Comparison of ENCODE assay signal across 14 cellular contexts in genomic region chr6:31138982-31139381, GRCh38. TPM values are rescaled to one million over a fixed set of nuclear protein-coding genes. Genes with fewer than 3 reads are reported as not detected.
A peak's percentile ranks its signal among the peaks of the same experiment; 100 is the strongest.
DNase-seq lines count a peak whose midpoint lies in the region; ATAC-seq and TF ChIP-seq lines count a peak whose summit lies in the region.
"Had no signal": no experiment of that assay in that cellular context is flagged by ENCODE, and none has a peak within 500 bp of the region (broad histone marks: within the 10 kb centered on the region; RNA-seq: fewer than 3 reads in every experiment).

Gene PSORS1C2 (minus strand): TSS chr6:31139066. CDS start chr6:31139026, 40 bp downstream.

- no peak for TF ChIP-seq CTCF in natural killer cell (IDR thresholded peaks at IDR 0.05)

- no peak for DNase-seq in natural killer cell treated with Interleukin-12 subunit alpha and Interleukin-12 subunit beta and Interleukin-15 and Interleukin-18, amount 100 ng/mL, for 72 hours (ENCODE audit: low spot score)
- DNase-seq in natural killer cell: no peak
- no peak for DNase-seq in activated naive CD8-positive, alpha-beta T cell treated with anti-CD3 and anti-CD28 coated beads, Interleukin-2, amount 10 ng/mL, durations not matched to agents 7 days and 5 days
- no peak for DNase-seq in sciatic nerve (ENCODE audit: low spot score)
- DNase-seq in iPS-NIHi11 (ENCODE audit: low spot score): no peak
- DNase-seq: activated B cell treated with CpG ODN at 0.5 μM for 24 hours, colonic mucosa, NCI-H2171, substantia nigra had no signal

- H3K36me3 Mint-ChIP-seq in natural killer cell treated with Interleukin-12 subunit alpha and Interleukin-12 subunit beta and Interleukin-15 and Interleukin-18, amount 100 ng/mL, for 72 hours: no peaks in the 10 kb centered on the region
- H3K36me3 Mint-ChIP-seq in natural killer cell: no peaks in the 10 kb centered on the region
- H3K36me3 Mint-ChIP-seq in activated naive CD8-positive, alpha-beta T cell treated with anti-CD3 and anti-CD28 coated beads, Interleukin-2, amount 10 ng/mL, durations not matched to agents 7 days and 5 days: peaks cover 4% of the 10 kb centered on the region

- peaks cover 5 to 6% of the 10 kb centered on the region in 2 donors for H3K4me1 Mint-ChIP-seq in natural killer cell treated with Interleukin-12 subunit alpha and Interleukin-12 subunit beta and Interleukin-15 and Interleukin-18, amount 100 ng/mL, for 72 hours (ENCODE audit: low read depth in 2 of 2)
- peaks cover 5 to 6% of the 10 kb centered on the region in 2 donors for H3K4me1 Mint-ChIP-seq in natural killer cell
- H3K4me1 Mint-ChIP-seq in activated naive CD8-positive, alpha-beta T cell treated with anti-CD3 and anti-CD28 coated beads, Interleukin-2, amount 10 ng/mL, durations not matched to agents 7 days and 5 days: peaks cover 6% of the 10 kb centered on the region

- H3K9me3 ChIP-seq in iPS-20b (ENCODE audit: insufficient read depth, low read depth, low read length): no peaks in the 10 kb centered on the region
- H3K9me3 ChIP-seq: colonic mucosa had no signal

- ATAC-seq in natural killer cell treated with Interleukin-12 subunit alpha and Interleukin-12 subunit beta and Interleukin-15 and Interleukin-18, amount 100 ng/mL, for 72 hours: no peak
- ATAC-seq in natural killer cell (no peak), GM18519 (IDR thresholded peaks at IDR 0.05; ENCODE audit: low FRiP score, unreplicated experiment) (no peak), sciatic nerve (no peak), GM21786 (IDR thresholded peaks at IDR 0.05; ENCODE audit: unreplicated experiment) (no peak)
- no peak for ATAC-seq in activated naive CD8-positive, alpha-beta T cell treated with anti-CD3 and anti-CD28 coated beads, Interleukin-2, amount 10 ng/mL, durations not matched to agents 7 days and 5 days (ENCODE audit: low read depth)

- H3K36me3 ChIP-seq in iPS-20b (ENCODE audit: insufficient read depth, low read depth, low read length): peaks cover 14% of the 10 kb centered on the region; the same call in 1 of the 2 replicates
- H3K36me3 ChIP-seq: colonic mucosa had no signal

- POLR2A ChIA-PET in activated naive CD8-positive, alpha-beta T cell treated with anti-CD3 and anti-CD28 coated beads, Interleukin-2, amount 10 ng/mL, durations not matched to agents 7 days and 5 days (lab: Charles Lee): interaction anchor here (1.1 kb wide), 1 partner anchor 19 kb away, joined by 4 read pairs; the partner anchor contains the start of genes CCHCR1 and TCF19

- H3K4me3 Mint-ChIP-seq in natural killer cell treated with Interleukin-12 subunit alpha and Interleukin-12 subunit beta and Interleukin-15 and Interleukin-18, amount 100 ng/mL, for 72 hours: no peak within 1 kb of the TSS
- H3K4me3 Mint-ChIP-seq in natural killer cell: no peak within 1 kb of the TSS
- peak within 1 kb of the TSS; percentile 84 for H3K4me3 Mint-ChIP-seq in activated naive CD8-positive, alpha-beta T cell treated with anti-CD3 and anti-CD28 coated beads, Interleukin-2, amount 10 ng/mL, durations not matched to agents 7 days and 5 days

- H3K27me3 Mint-ChIP-seq in natural killer cell treated with Interleukin-12 subunit alpha and Interleukin-12 subunit beta and Interleukin-15 and Interleukin-18, amount 100 ng/mL, for 72 hours: peaks cover 0 to 4% of the 10 kb centered on the region in 2 donors
- H3K27me3 Mint-ChIP-seq in natural killer cell (ENCODE audit: low read depth in 2 of 2): peaks cover 0 to 3% of the 10 kb centered on the region in 2 donors
- H3K27me3 Mint-ChIP-seq in activated naive CD8-positive, alpha-beta T cell treated with anti-CD3 and anti-CD28 coated beads, Interleukin-2, amount 10 ng/mL, durations not matched to agents 7 days and 5 days: peaks cover 4% of the 10 kb centered on the region
- H3K27me3 Mint-ChIP-seq: activated B cell treated with CpG ODN at 0.5 μM for 24 hours had no signal

- H3K27ac Mint-ChIP-seq in natural killer cell treated with Interleukin-12 subunit alpha and Interleukin-12 subunit beta and Interleukin-15 and Interleukin-18, amount 100 ng/mL, for 72 hours: peak within 1 kb of the TSS; percentile 21 to 78
- no peak within 1 kb of the TSS for H3K27ac Mint-ChIP-seq in natural killer cell
- H3K27ac Mint-ChIP-seq in activated naive CD8-positive, alpha-beta T cell treated with anti-CD3 and anti-CD28 coated beads, Interleukin-2, amount 10 ng/mL, durations not matched to agents 7 days and 5 days: no peak within 1 kb of the TSS
- H3K27ac Mint-ChIP-seq: mesothelial cell of epicardium had no signal

- no peaks in the 10 kb centered on the region for H3K9me3 Mint-ChIP-seq in natural killer cell treated with Interleukin-12 subunit alpha and Interleukin-12 subunit beta and Interleukin-15 and Interleukin-18, amount 100 ng/mL, for 72 hours
- H3K9me3 Mint-ChIP-seq in natural killer cell: no peaks in the 10 kb centered on the region
- H3K9me3 Mint-ChIP-seq in activated naive CD8-positive, alpha-beta T cell treated with anti-CD3 and anti-CD28 coated beads, Interleukin-2, amount 10 ng/mL, durations not matched to agents 7 days and 5 days: no peaks in the 10 kb centered on the region
- H3K9me3 Mint-ChIP-seq: activated B cell treated with CpG ODN at 0.5 μM for 24 hours, mesothelial cell of epicardium had no signal

- no peak within 1 kb of the TSS for H3K9ac ChIP-seq in iPS-20b (ENCODE audit: low read depth, low read length)

- peak within 1 kb of the TSS; percentile 27; the same call in 1 of the 2 replicates for H3K4me3 ChIP-seq in iPS-20b (ENCODE audit: low read length)
- H3K4me3 ChIP-seq: colonic mucosa had no signal

- no peaks in the 10 kb centered on the region for H3K27me3 ChIP-seq in iPS-20b (ENCODE audit: insufficient read depth, low read length)
- H3K27me3 ChIP-seq: colonic mucosa had no signal

- peaks cover 27% of the 10 kb centered on the region; the same call in 1 of the 2 replicates for H3K4me1 ChIP-seq in iPS-20b (ENCODE audit: insufficient read depth, low read length)
- H3K4me1 ChIP-seq: colonic mucosa had no signal

- peak within 1 kb of the TSS; percentile 32 for H3K27ac ChIP-seq in iPS-20b (ENCODE audit: low read length)
- H3K27ac ChIP-seq: colonic mucosa had no signal

- intact Hi-C loops in natural killer cell (cut with micrococcal nuclease) (no loop called here), sciatic nerve (cut with DNase I) (loop anchor here (5.0 to 10.0 kb wide), 2 partner anchors 56 to 228 kb away; no protein-coding TSS in a partner anchor)

RNA-seq across cellular contexts. Expression of gene PSORS1C2, which starts in this region (rescaled TPM):
- not detected for total RNA-seq in natural killer cell treated with Interleukin-12 subunit alpha and Interleukin-12 subunit beta and Interleukin-15 and Interleukin-18, amount 100 ng/mL, for 72 hours
- total RNA-seq in natural killer cell (not detected), sciatic nerve (not detected)
- total RNA-seq in activated naive CD8-positive, alpha-beta T cell treated with anti-CD3 and anti-CD28 coated beads, Interleukin-2, amount 10 ng/mL, durations not matched to agents 7 days and 5 days: not detected
- total RNA-seq: activated B cell treated with CpG ODN at 0.5 μM for 24 hours, colonic mucosa, mesothelial cell of epicardium, posterior vena cava had no signal

Comparison
In these comparisons a context has a peak if more than half of its experiments do, and no peak if none do; other contexts are left out.
1. H3K27ac Mint-ChIP-seq: peak in natural killer cell treated with Interleukin-12 subunit alpha and Interleukin-12 subunit beta and Interleukin-15 and Interleukin-18, amount 100 ng/mL, for 72 hours (2 of 2); none in natural killer cell (0 of 2) and activated naive CD8-positive, alpha-beta T cell treated with anti-CD3 and anti-CD28 coated beads, Interleukin-2, amount 10 ng/mL, durations not matched to agents 7 days and 5 days (single experiment).